In genomic region chr6:109291893-109292292, GRCh38 we compare ENCODE assay signal across 19 cellular contexts.
DNase-seq lines count a peak whose midpoint lies in the region; ATAC-seq, FAIRE-seq and TF ChIP-seq lines count a peak whose summit lies in the region.
"Had no signal": no experiment of that assay in that cellular context is flagged by ENCODE, and none has a peak within 500 bp of the region (broad histone marks: within the 10 kb centered on the region; RNA-seq: fewer than 3 reads in every experiment).

No MANE protein-coding gene starts in this region.

- peaks cover 20 to 34% of the 10 kb centered on the region in 2 donors for H3K4me1 ChIP-seq in gastrocnemius medialis
- H3K4me1 ChIP-seq in Caco-2 = no peaks in the 10 kb centered on the region

- H3K27me3 Mint-ChIP-seq in Caco-2 (ENCODE audit: insufficient read depth, unreplicated experiment) = no peaks in the 10 kb centered on the region

- intact Hi-C loops in gastrocnemius medialis (cut with DNase I; ENCODE audit: low total_unique reads) (loop anchor here (2.0 to 5.0 kb wide), 2 partner anchors 91 to 105 kb away; partner anchors contain the start of gene CD164), Caco-2 (cut with micrococcal nuclease; ENCODE audit: unreplicated experiment) (loop anchor here (5.0 kb wide), 1 partner anchor 105 kb away; no protein-coding TSS in a partner anchor)

- CTCF ChIA-PET in Caco-2 (lab: Charles Lee) = no interaction called here

- H3K4me1 Mint-ChIP-seq in Caco-2 (ENCODE audit: low read depth, unreplicated experiment) = peaks cover 17% of the 10 kb centered on the region
- H3K4me1 Mint-ChIP-seq: T-cell had no signal

- no peaks in the 10 kb centered on the region for H3K36me3 ChIP-seq in H7 (replicated peaks; ENCODE audit: control insufficient read depth, insufficient read depth, low read length)
- H3K36me3 ChIP-seq in bronchial epithelial cell (ENCODE audit: control insufficient read depth, insufficient read depth, low read length) = no peaks in the 10 kb centered on the region
- no peaks in the 10 kb centered on the region for H3K36me3 ChIP-seq in gastrocnemius medialis
- H3K36me3 ChIP-seq in Caco-2 (ENCODE audit: control insufficient read depth, insufficient read depth, low read length) = no peaks in the 10 kb centered on the region
- H3K36me3 ChIP-seq: MG63 had no signal

- H3K4me3 ChIP-seq in H7 (ENCODE audit: insufficient read depth, low read depth, low read length) (no peak overlapping the region), bronchial epithelial cell (ENCODE audit: low read depth, low read length) (no peak overlapping the region), gastrocnemius medialis (no peak overlapping the region), Caco-2 (ENCODE audit: low read depth, low read length) (no peak overlapping the region)
- H3K4me3 ChIP-seq: MG63, SK-N-MC had no signal

- ATAC-seq in gastrocnemius medialis (no peak), HG03175 (IDR thresholded peaks at IDR 0.05; ENCODE audit: unreplicated experiment) (no peak)
- ATAC-seq: T-cell had no signal

- POLR2A ChIA-PET in Caco-2 (lab: Charles Lee) = no interaction called here

- H3K4me3 Mint-ChIP-seq in Caco-2 (ENCODE audit: unreplicated experiment) = no peak overlapping the region
- H3K4me3 Mint-ChIP-seq: T-cell had no signal

- no peaks in the 10 kb centered on the region for H3K36me3 Mint-ChIP-seq in Caco-2 (ENCODE audit: insufficient read depth, unreplicated experiment)
- H3K36me3 Mint-ChIP-seq: T-cell had no signal

- no peak for TF ChIP-seq POLR2A in gastrocnemius medialis (IDR thresholded peaks at IDR 0.05)

- H3K27ac ChIP-seq in gastrocnemius medialis = peak overlapping the region; percentile 74 to 82 (median 76)
- H3K27ac ChIP-seq: 22Rv1, KMS-11, SK-N-MC had no signal

- H3K9me3 Mint-ChIP-seq in Caco-2 (ENCODE audit: unreplicated experiment) = no peaks in the 10 kb centered on the region
- H3K9me3 Mint-ChIP-seq: T-cell had no signal

- peak; percentile 9 for DNase-seq in DMS 273 (lab: John Stamatoyannopoulos, UW; ENCODE audit: unreplicated experiment)
- DNase-seq in DMS 273 treated with DMSO at 0.1 percent for 48 hours (lab: John Stamatoyannopoulos, UW) = no peak
- DNase-seq in H7 = peak; percentile 32
- DNase-seq in bronchial epithelial cell (ENCODE audit: low read depth) = no peak
- no peak for DNase-seq in gastrocnemius medialis
- no peak for DNase-seq in retina
- no peak for DNase-seq in Caco-2
- DNase-seq: GOT3, MG63, NCI-H1092, NCI-H187, NCI-H345, NCI-H774, T-cell had no signal

- no peak overlapping the region for H3K27ac Mint-ChIP-seq in Caco-2 (ENCODE audit: unreplicated experiment)

- H3K9me3 ChIP-seq in gastrocnemius medialis (no peaks in the 10 kb centered on the region), Caco-2 (no peaks in the 10 kb centered on the region)
- H3K9me3 ChIP-seq: MG63 had no signal

- in situ Hi-C loops in gastrocnemius medialis (cut with MboI; ENCODE audit: low sequenced_read_pairs in 4 of 4) = no loop called here

- TF ChIP-seq CTCF in bronchial epithelial cell (IDR thresholded peaks at IDR 0.05; ENCODE audit: insufficient read depth, low read length, severe bottlenecking) = no peak
- TF ChIP-seq CTCF in gastrocnemius medialis (IDR thresholded peaks at IDR 0.05 in 4 of 5, conservative IDR thresholded peaks at IDR 0.05 in 1 of 5) = no peak
- TF ChIP-seq CTCF in Caco-2 (IDR thresholded peaks at IDR 0.05; ENCODE audit: insufficient read depth in 1 of 2, low read depth in 1 of 2, low read length in 1 of 2, severe bottlenecking in 1 of 2, unreplicated experiment in 1 of 2) = no peak

- H3K27me3 ChIP-seq in H7 (ENCODE audit: control insufficient read depth, insufficient read depth, low read length) = no peaks in the 10 kb centered on the region
- peaks cover 2% of the 10 kb centered on the region for H3K27me3 ChIP-seq in bronchial epithelial cell (ENCODE audit: control insufficient read depth, insufficient read depth, low read length)
- no peaks in the 10 kb centered on the region for H3K27me3 ChIP-seq in gastrocnemius medialis
- H3K27me3 ChIP-seq in Caco-2 (replicated peaks; ENCODE audit: control insufficient read depth, insufficient read depth, low read length) = no peaks in the 10 kb centered on the region
- H3K27me3 ChIP-seq: MG63 had no signal

- peak; percentile 47 for FAIRE-seq in bronchial epithelial cell (lab: Jason Lieb, UNC)
- FAIRE-seq: GM12892 had no signal

- no TSS peak for BruUV-seq in Caco-2 (replicated peaks; lab: Mats Ljungman, UMichigan)

Comparison
In these comparisons a context has a peak if more than half of its experiments do, and no peak if none do; other contexts are left out.
1. DNase-seq: peak in DMS 273 (single experiment) and H7 (single experiment); none in DMS 273 treated with DMSO at 0.1 percent for 48 hours (single experiment), bronchial epithelial cell (single experiment), gastrocnemius medialis (0 of 2), retina (single experiment) and Caco-2 (0 of 2).